Comparison of ENCODE assay signal across 18 cellular contexts in genomic region chr5:439181-439580, GRCh38. TPM values are rescaled to one million over a fixed set of nuclear protein-coding genes. Genes with fewer than 3 reads are reported as not detected.
DNase-seq lines count a peak whose midpoint lies in the region; ATAC-seq and TF ChIP-seq lines count a peak whose summit lies in the region.
"Had no signal": no experiment of that assay in that cellular context is flagged by ENCODE, and none has a peak within 500 bp of the region (broad histone marks: within the 10 kb centered on the region; RNA-seq: fewer than 3 reads in every experiment).

No MANE protein-coding gene starts in this region.

- H3K36me3 ChIP-seq in aorta (ENCODE audit: control insufficient read depth in 1 of 2, insufficient read depth in 2 of 2, low read length in 1 of 2) (no peaks in the 10 kb centered on the region), trophoblast cell (ENCODE audit: control insufficient read depth in 1 of 2, insufficient read depth in 2 of 2, low read length in 2 of 2) (no peaks in the 10 kb centered on the region)

- no peaks in the 10 kb centered on the region for H3K4me1 ChIP-seq in aorta (ENCODE audit: control insufficient read depth in 1 of 2, insufficient read depth in 2 of 2, low read length in 2 of 2)
- peaks cover 13 to 14% of the 10 kb centered on the region in 2 experiments for H3K4me1 ChIP-seq in trophoblast cell (ENCODE audit: control insufficient read depth in 1 of 2, insufficient read depth in 2 of 2, low read length in 2 of 2)

- H4K8ac ChIP-seq in trophoblast cell (ENCODE audit: low read depth, low read length) = no peak overlapping the region

- WGBS in aorta, 2 donors = 83 to 88% methylated on average over 8 of the region's 8 CpGs
- no CpG with 5 or more reads among the region's 8 CpGs for WGBS in trophoblast cell (ENCODE audit: extremely low coverage, insufficient coverage, insufficient read length)

- no peak for ATAC-seq in left cardiac atrium
- ATAC-seq in Right ventricle myocardium inferior = no peak
- no peak for ATAC-seq in sciatic nerve
- ATAC-seq in aorta (ENCODE audit: low FRiP score) = no peak

- no peak for TF ChIP-seq CTCF in dorsolateral prefrontal cortex (IDR thresholded peaks at IDR 0.05 in 54 of 56, conservative IDR thresholded peaks at IDR 0.05 in 2 of 56; ENCODE audit: low read depth in 1 of 56, partially characterized antibody in 56 of 56)

- H3K27me3 ChIP-seq in dorsolateral prefrontal cortex = peaks cover 0 to 7% (median 0%) of the 10 kb centered on the region in 45 donors
- H3K27me3 ChIP-seq in aorta (ENCODE audit: control insufficient read depth in 1 of 2, insufficient read depth in 2 of 2, low read length in 1 of 2) = no peaks in the 10 kb centered on the region
- H3K27me3 ChIP-seq in trophoblast cell (ENCODE audit: insufficient read depth, low read length) = no peaks in the 10 kb centered on the region

- H2AK5ac ChIP-seq in trophoblast cell (ENCODE audit: low read length) = no peak overlapping the region

- H3K4me3 ChIP-seq in dorsolateral prefrontal cortex (no peak overlapping the region), aorta (ENCODE audit: low read length in 2 of 2) (no peak overlapping the region), trophoblast cell (ENCODE audit: low read depth, low read length) (no peak overlapping the region)

- H2BK12ac ChIP-seq in trophoblast cell (ENCODE audit: low read length) = no peak overlapping the region

- H4K12ac ChIP-seq in trophoblast cell (ENCODE audit: low read depth, low read length) = no peak overlapping the region

- no peak overlapping the region for H3K4me2 ChIP-seq in trophoblast cell (ENCODE audit: low read length)

- H3K79me1 ChIP-seq in trophoblast cell (ENCODE audit: low read length) = peaks cover 7% of the 10 kb centered on the region

- H3K4ac ChIP-seq in trophoblast cell (ENCODE audit: low read depth, low read length) = no peak overlapping the region

- H3K27ac ChIP-seq in dorsolateral prefrontal cortex (no peak overlapping the region), aorta (ENCODE audit: low read depth in 1 of 2, low read length in 2 of 2) (no peak overlapping the region), trophoblast cell (ENCODE audit: low read depth, low read length) (no peak overlapping the region)
- H3K27ac ChIP-seq: C4-2B had no signal

- H3K9me3 ChIP-seq in aorta (ENCODE audit: control insufficient read depth, low read length) (no peaks in the 10 kb centered on the region), trophoblast cell (ENCODE audit: insufficient read depth, low read depth, low read length) (no peaks in the 10 kb centered on the region)

- intact Hi-C loops in left cardiac atrium (cut with DNase I) = loop anchor here in 1 of 2 donors (10.0 kb wide), 1 partner anchor 124 kb away; no protein-coding TSS in a partner anchor
- intact Hi-C loops in Right ventricle myocardium inferior (cut with DNase I) = loop anchor here (10.0 kb wide), 1 partner anchor 124 kb away; no protein-coding TSS in a partner anchor
- intact Hi-C loops in dorsolateral prefrontal cortex (cut with DNase I) = no loop called here
- intact Hi-C loops in sciatic nerve (cut with DNase I) = no loop called here
- intact Hi-C loops in aorta (cut with DNase I) = loop anchor here in 1 of 2 donors (5.0 kb wide), 1 partner anchor 122 kb away; no protein-coding TSS in a partner anchor

- no peak overlapping the region for H2AFZ ChIP-seq in trophoblast cell (ENCODE audit: insufficient read depth, low read length, poor library complexity)

- H3K9ac ChIP-seq in trophoblast cell (ENCODE audit: low read length) = no peak overlapping the region

- H3K14ac ChIP-seq in trophoblast cell (ENCODE audit: low read length) = no peak overlapping the region

- no peak overlapping the region for H2BK5ac ChIP-seq in trophoblast cell (ENCODE audit: low read depth, low read length, poor library complexity)

- peaks cover 14% of the 10 kb centered on the region for H3K79me2 ChIP-seq in trophoblast cell (ENCODE audit: control insufficient read depth, insufficient read depth, low read length, poor library complexity)

- H2BK120ac ChIP-seq in trophoblast cell (ENCODE audit: insufficient read depth, low read length, poor library complexity) = no peak overlapping the region

- no peak overlapping the region for H4K91ac ChIP-seq in trophoblast cell (ENCODE audit: low read depth, low read length)

- no peak overlapping the region for H3K23ac ChIP-seq in trophoblast cell (ENCODE audit: low read length)

- H3K18ac ChIP-seq in trophoblast cell (ENCODE audit: low read length) = no peak overlapping the region

- DNase-seq in left cardiac atrium (peak; percentile 6), Right ventricle myocardium inferior (ENCODE audit: missing footprints) (no peak), dorsolateral prefrontal cortex (peak in 6 of 10 donors; percentile 1 to 16 (median 12)), sciatic nerve (ENCODE audit: low spot score) (peak; percentile 36), aorta (peak; percentile 13 to 26), A172 (ENCODE audit: low spot score) (no peak), trophoblast cell (no peak)
- DNase-seq: ACHN, DMS79, KG1, MV-4-11, NCI-H1417, NCI-H187 treated with DMSO at 0.1 percent for 48 hours, NCI-H2227 treated with DMSO at 0.1 percent for 48 hours, NCI-H524, NCI-H82, SIG-M5 had no signal

RNA-seq across cellular contexts. Expression of gene EXOC3, which starts 3.8 kb away (rescaled TPM):
- total RNA-seq in left cardiac atrium (10 to 100 TPM; 41.4 to 42.3 TPM), Right ventricle myocardium inferior (47.3 TPM), dorsolateral prefrontal cortex (100 to 1,000 TPM in 4 of 120 experiments, 10 to 100 TPM in 116; 50.6 to 107 (median 77.8) TPM), sciatic nerve (58.4 TPM), aorta (10 to 100 TPM; 54.6 to 65.2 TPM)
- 10 to 100 TPM; 31.3 to 88.9 TPM for polyA plus RNA-seq in aorta
- total RNA-seq in A172 (2014; rRNA removed; shearing (Covaris generic)) = 33.3 and 34.7 TPM in 2 replicates
- polyA plus RNA-seq in trophoblast cell (2013) = 24.0 and 24.2 TPM in 2 replicates

Comparison
In these comparisons a context has a peak if more than half of its experiments do, and no peak if none do; other contexts are left out.
1. DNase-seq: peak in left cardiac atrium (single experiment), dorsolateral prefrontal cortex (6 of 10), sciatic nerve (single experiment) and aorta (2 of 2); none in Right ventricle myocardium inferior (single experiment), A172 (single experiment) and trophoblast cell (0 of 2).